In genomic region chr11:74957937-74958629, GRCh38 we compare ENCODE assay signal across 17 cellular contexts. TPM values are rescaled to one million over a fixed set of nuclear protein-coding genes. Genes with fewer than 3 reads are reported as not detected.
DNase-seq lines count a peak whose midpoint lies in the region; ATAC-seq and TF ChIP-seq lines count a peak whose summit lies in the region.
"Had no signal": no experiment of that assay in that cellular context is flagged by ENCODE, and none has a peak within 500 bp of the region (broad histone marks: within the 10 kb centered on the region; RNA-seq: fewer than 3 reads in every experiment).

No MANE protein-coding gene starts in this region.

- CTCF ChIA-PET in mammary epithelial cell (lab: Charles Lee; ENCODE audit: low non-redundant PET), result no interaction called here

- no TSS peak for BruUV-seq in mammary epithelial cell (replicated peaks; lab: Mats Ljungman, UMichigan)

- H3K9me3 ChIP-seq in GM23248 (ENCODE audit: low read depth) (no peaks in the 10 kb centered on the region), Loucy (ENCODE audit: insufficient read depth, low read depth, low read length) (no peaks in the 10 kb centered on the region), mammary epithelial cell (replicated peaks; ENCODE audit: insufficient read depth, low read length) (no peaks in the 10 kb centered on the region)

- H3K27ac ChIP-seq in GM23248 (no peak overlapping the region), mammary epithelial cell (ENCODE audit: insufficient read depth, low read depth, low read length) (no peak overlapping the region), dorsolateral prefrontal cortex (no peak overlapping the region)
- H3K27ac ChIP-seq: RWPE1 had no signal

- H3K36me3 ChIP-seq in GM23248 (ENCODE audit: low read depth) (no peaks in the 10 kb centered on the region; the same call in 1 of the 2 replicates), Loucy (ENCODE audit: insufficient read depth, low read length) (peaks cover 5% of the 10 kb centered on the region; the same call in 1 of the 2 replicates), mammary epithelial cell (ENCODE audit: insufficient read depth, low read length) (peaks cover 9% of the 10 kb centered on the region)

- no peak overlapping the region for H3K4me3 ChIP-seq in GM23248
- peak overlapping the region; percentile 13 for H3K4me3 ChIP-seq in Loucy (ENCODE audit: low read length, poor library complexity, severe bottlenecking)
- no peak overlapping the region for H3K4me3 ChIP-seq in mammary epithelial cell (replicated peaks in 1 of 3; ENCODE audit: insufficient read depth in 1 of 3, low read depth in 2 of 3, low read length in 3 of 3)
- no peak overlapping the region for H3K4me3 ChIP-seq in dorsolateral prefrontal cortex

- H3K79me2 ChIP-seq in GM23248 (ENCODE audit: insufficient read depth), result peaks cover 100% of the 10 kb centered on the region
- peaks cover 99% of the 10 kb centered on the region for H3K79me2 ChIP-seq in Loucy (ENCODE audit: insufficient read depth, low read length)
- peaks cover 97% of the 10 kb centered on the region for H3K79me2 ChIP-seq in mammary epithelial cell (ENCODE audit: insufficient read depth, low read length)

- peak; percentile 37 for ATAC-seq in stimulated activated effector memory CD8-positive, alpha-beta T cell treated with anti-CD3 and anti-CD28 coated beads, Interleukin-12 subunit alpha, Interleukin-12 subunit beta, amount 100 ng/mL, for 72 hours
- ATAC-seq in HG02973 (IDR thresholded peaks at IDR 0.05; ENCODE audit: unreplicated experiment), result no peak
- ATAC-seq: PC-3 had no signal

- 100% methylated on average over 1 of the region's 1 CpG for WGBS in GM23248 (ENCODE audit: low coverage in 1 of 2, low lambda C conversion rate in 2 of 2, missing lambda C conversion rate in 2 of 2), 2 experiments
- 100% methylated on average over 1 of the region's 1 CpG for WGBS in mammary epithelial cell (ENCODE audit: low coverage, missing lambda C conversion rate)

- H3F3A ChIP-seq in GM23248 (ENCODE audit: insufficient read depth) (no peaks in the 10 kb centered on the region), Loucy (ENCODE audit: low read depth) (no peaks in the 10 kb centered on the region)

- no peak for TF ChIP-seq CTCF in Loucy (conservative IDR thresholded peaks at IDR 0.05; ENCODE audit: low read length)
- no peak for TF ChIP-seq CTCF in mammary epithelial cell (conservative IDR thresholded peaks at IDR 0.05 in 1 of 2, IDR thresholded peaks at IDR 0.05 in 1 of 2; ENCODE audit: extremely low read depth in 1 of 2, insufficient read depth in 1 of 2, low read depth in 1 of 2, low read length in 2 of 2)
- TF ChIP-seq CTCF in dorsolateral prefrontal cortex (IDR thresholded peaks at IDR 0.05 in 54 of 56, conservative IDR thresholded peaks at IDR 0.05 in 2 of 56; ENCODE audit: low read depth in 1 of 56, partially characterized antibody in 56 of 56), result no peak

- in situ Hi-C loops in GM23248 (cut with MboI), result no loop called here
- in situ Hi-C loops in mammary epithelial cell (cut with MboI; ENCODE audit: low sequenced_read_pairs in 2 of 2), result no loop called here

- H3K9me3 Mint-ChIP-seq in stimulated activated effector memory CD8-positive, alpha-beta T cell treated with anti-CD3 and anti-CD28 coated beads, Interleukin-12 subunit alpha, Interleukin-12 subunit beta, amount 100 ng/mL, for 72 hours, result no peaks in the 10 kb centered on the region

- H3K4me1 ChIP-seq in GM23248 (ENCODE audit: insufficient read depth), result peaks cover 13% of the 10 kb centered on the region; the same call in 1 of the 2 replicates
- H3K4me1 ChIP-seq in Loucy (ENCODE audit: insufficient read depth, low read length, poor library complexity, severe bottlenecking), result peaks cover 69% of the 10 kb centered on the region
- H3K4me1 ChIP-seq in mammary epithelial cell (ENCODE audit: insufficient read depth, low read length), result no peaks in the 10 kb centered on the region

- peaks cover 88% of the 10 kb centered on the region for H3K4me1 Mint-ChIP-seq in stimulated activated effector memory CD8-positive, alpha-beta T cell treated with anti-CD3 and anti-CD28 coated beads, Interleukin-12 subunit alpha, Interleukin-12 subunit beta, amount 100 ng/mL, for 72 hours

- dilution Hi-C loops in mammary epithelial cell (cut with HindIII; ENCODE audit: low sequenced_read_pairs), result no loop called here

- H4K20me1 ChIP-seq in GM23248 (ENCODE audit: insufficient read depth), result peaks cover 13% of the 10 kb centered on the region; the same call in 1 of the 2 replicates
- H4K20me1 ChIP-seq in Loucy (ENCODE audit: insufficient read depth, low read length, poor library complexity, severe bottlenecking), result peaks cover 91% of the 10 kb centered on the region
- H4K20me1 ChIP-seq in mammary epithelial cell (ENCODE audit: insufficient read depth, low read length), result peaks cover 10% of the 10 kb centered on the region

- DNase-seq in GM23248 (no peak), mammary epithelial cell (no peak), dorsolateral prefrontal cortex (no peak), NCI-H1930 (lab: John Stamatoyannopoulos, UW) (no peak)
- DNase-seq in stimulated activated effector memory CD8-positive, alpha-beta T cell treated with anti-CD3 and anti-CD28 coated beads, Interleukin-12 subunit alpha, Interleukin-12 subunit beta, amount 100 ng/mL, for 72 hours (ENCODE audit: low spot score in 2 of 2), result no peak
- DNase-seq: GF-D8, GOT3, MV-4-11, NCI-H1417, NCI-H187 treated with DMSO at 0.1 percent for 48 hours, NCI-H2171, NCI-H446, NCI-H748 treated with DMSO at 0.1 percent for 48 hours, PC-3 had no signal

- H3K27ac Mint-ChIP-seq in stimulated activated effector memory CD8-positive, alpha-beta T cell treated with anti-CD3 and anti-CD28 coated beads, Interleukin-12 subunit alpha, Interleukin-12 subunit beta, amount 100 ng/mL, for 72 hours, result no peak overlapping the region

- H2AFZ ChIP-seq in GM23248, result no peak overlapping the region
- H2AFZ ChIP-seq in Loucy (ENCODE audit: low read length), result no peak overlapping the region
- H2AFZ ChIP-seq in mammary epithelial cell (ENCODE audit: low read depth, low read length), result no peak overlapping the region

- intact Hi-C loops in mammary epithelial cell (cut with micrococcal nuclease) (no loop called here), dorsolateral prefrontal cortex (cut with DNase I) (no loop called here)

- H3K27me3 ChIP-seq in GM23248 (replicated peaks; ENCODE audit: insufficient read depth) (no peaks in the 10 kb centered on the region), Loucy (ENCODE audit: insufficient read depth, low read length, poor library complexity, severe bottlenecking) (no peaks in the 10 kb centered on the region), mammary epithelial cell (ENCODE audit: insufficient read depth, low read length) (no peaks in the 10 kb centered on the region), dorsolateral prefrontal cortex (no peaks in the 10 kb centered on the region)

- H3K9me2 ChIP-seq in GM23248 (ENCODE audit: insufficient read depth) (no peaks in the 10 kb centered on the region), Loucy (replicated peaks; ENCODE audit: low read depth, low read length) (no peaks in the 10 kb centered on the region)

- H3K4me3 Mint-ChIP-seq in stimulated activated effector memory CD8-positive, alpha-beta T cell treated with anti-CD3 and anti-CD28 coated beads, Interleukin-12 subunit alpha, Interleukin-12 subunit beta, amount 100 ng/mL, for 72 hours, result no peak overlapping the region

- H3K4me2 ChIP-seq in GM23248 (ENCODE audit: unreplicated experiment) (peak overlapping the region; percentile 11), Loucy (ENCODE audit: low read depth, low read length, poor library complexity, severe bottlenecking) (peak overlapping the region; percentile 51), mammary epithelial cell (ENCODE audit: insufficient read depth, low read depth, low read length) (no peak overlapping the region)

- H3K36me3 Mint-ChIP-seq in stimulated activated effector memory CD8-positive, alpha-beta T cell treated with anti-CD3 and anti-CD28 coated beads, Interleukin-12 subunit alpha, Interleukin-12 subunit beta, amount 100 ng/mL, for 72 hours, result peaks cover 89% of the 10 kb centered on the region

- H3K9ac ChIP-seq in GM23248 (no peak overlapping the region), Loucy (ENCODE audit: low read depth, low read length, poor library complexity, severe bottlenecking) (no peak overlapping the region), mammary epithelial cell (ENCODE audit: insufficient read depth, low read length) (peak overlapping the region; percentile 17)

RNA-seq across cellular contexts. Expression of gene SPCS2, which starts 9.0 kb away (rescaled TPM):
- total RNA-seq in GM23248 (2014; rRNA removed; shearing (Covaris generic)), result 51.1 and 316 TPM in 2 replicates
- polyA plus RNA-seq in GM23248 (2016; fragmentation: Nextera tagmentation; extraction: Ambion mirVana) (335 and 370 TPM in 2 replicates), mammary epithelial cell (54.6 TPM)
- total RNA-seq in mammary epithelial cell (100 to 1,000 TPM in 1 of 2 donors, 10 to 100 TPM in 1; 14.0 to 122 TPM), dorsolateral prefrontal cortex (100 to 1,000 TPM in 111 of 120 experiments, 10 to 100 TPM in 9; 91.9 to 159 (median 120) TPM)
- 83.2 TPM for polyA minus RNA-seq in mammary epithelial cell

RNA-seq across cellular contexts. Expression of gene XRRA1, which starts 9.2 kb away (rescaled TPM):
- total RNA-seq in GM23248 (2014; rRNA removed; shearing (Covaris generic)), result 1.4 and 3.2 TPM in 2 replicates
- 7.0 and 7.3 TPM in 2 replicates for polyA plus RNA-seq in GM23248 (2016; fragmentation: Nextera tagmentation; extraction: Ambion mirVana)
- 10 to 100 TPM; 17.6 to 28.7 TPM for total RNA-seq in mammary epithelial cell
- 5.7 TPM for polyA plus RNA-seq in mammary epithelial cell
- 43.4 TPM for polyA minus RNA-seq in mammary epithelial cell
- total RNA-seq in dorsolateral prefrontal cortex, result 10 to 100 TPM; 11.0 to 66.2 (median 28.2) TPM

RNA-seq across cellular contexts. Expression of gene NEU3, which starts 30.6 kb away (rescaled TPM):
- total RNA-seq in GM23248 (2014; rRNA removed; shearing (Covaris generic)), result 6.2 and 6.4 TPM in 2 replicates
- polyA plus RNA-seq in GM23248 (2016; fragmentation: Nextera tagmentation; extraction: Ambion mirVana) (2.3 and 2.5 TPM in 2 replicates), mammary epithelial cell (9.3 TPM)
- total RNA-seq in mammary epithelial cell (10 to 100 TPM; 17.3 to 21.8 TPM), dorsolateral prefrontal cortex (10 to 100 TPM; 11.4 to 30.6 (median 20.7) TPM)
- polyA minus RNA-seq in mammary epithelial cell, result 10.0 TPM
